In genomic region chr17:76811028-76811427, GRCh38 we compare ENCODE assay signal across 17 cellular contexts. TPM values are rescaled to one million over a fixed set of nuclear protein-coding genes. Genes with fewer than 3 reads are reported as not detected.
"Had no signal": no experiment of that assay in that cellular context is flagged by ENCODE, and none has a peak within 500 bp of the region (broad histone marks: within the 10 kb centered on the region; RNA-seq: fewer than 3 reads in every experiment).

No MANE protein-coding gene starts in this region.

- H3K4me3 ChIP-seq: hepatocyte, skin epidermis, stomach, uterus had no signal

- H3K9me3 ChIP-seq: neutrophil, stomach, uterus had no signal

- H3K4me1 ChIP-seq: stomach, uterus had no signal

- H3K9me3 Mint-ChIP-seq: activated naive CD8-positive, alpha-beta T cell treated with anti-CD3 and anti-CD28 coated beads for 36 hours; activated T-cell treated with anti-CD3 and anti-CD28 coated beads, Interleukin-2, amount 50 U/mL, for 4 hours; dendritic cell treated with granulocyte-macrophage colony-stimulating factor and Interleukin-4, amounts not matched to agents 40 ng/mL and 50 ng/mL, for 4 days; effector memory CD8-positive, alpha-beta T cell had no signal

- DNase-seq: activated CD4-positive, alpha-beta T cell treated with anti-CD3 and anti-CD28 coated beads, Interleukin-2, amount 50 U/mL, for 48 hours; activated gamma-delta T cell; activated naive CD8-positive, alpha-beta T cell treated with anti-CD3 and anti-CD28 coated beads for 36 hours; activated T-cell treated with anti-CD3 and anti-CD28 coated beads, Interleukin-2, amount 50 U/mL, for 4 hours; cerebellar nuclear complex; effector memory CD8-positive, alpha-beta T cell; kidney; left ventricle myocardium superior; mesendoderm; stimulated activated CD4-positive, alpha-beta T cell treated with anti-CD3 and anti-CD28 coated beads, Interleukin-4, amount 100 ng/mL, for 4 hours; stomach; uterus had no signal

- H3K27ac Mint-ChIP-seq: activated naive CD8-positive, alpha-beta T cell treated with anti-CD3 and anti-CD28 coated beads for 36 hours; dendritic cell treated with granulocyte-macrophage colony-stimulating factor and Interleukin-4, amounts not matched to agents 40 ng/mL and 50 ng/mL, for 4 days had no signal

- H3K4me1 Mint-ChIP-seq: activated naive CD8-positive, alpha-beta T cell treated with anti-CD3 and anti-CD28 coated beads for 36 hours had no signal

- H3K27me3 ChIP-seq: hepatocyte, uterus had no signal

- H3K4me3 Mint-ChIP-seq: activated naive CD8-positive, alpha-beta T cell treated with anti-CD3 and anti-CD28 coated beads for 36 hours; activated T-cell treated with anti-CD3 and anti-CD28 coated beads, Interleukin-2, amount 50 U/mL, for 4 hours; dendritic cell treated with granulocyte-macrophage colony-stimulating factor and Interleukin-4, amounts not matched to agents 40 ng/mL and 50 ng/mL, for 4 days; effector memory CD8-positive, alpha-beta T cell had no signal

- ATAC-seq: activated CD4-positive, CD25-positive, alpha-beta regulatory T cell treated with anti-CD3 and anti-CD28 coated beads, Interleukin-2, amount 50 U/mL, for 24 hours; activated T-cell treated with anti-CD3 and anti-CD28 coated beads, Interleukin-2, amount 50 U/mL, for 4 hours; effector memory CD8-positive, alpha-beta T cell; left ventricle myocardium superior had no signal

- H3K36me3 Mint-ChIP-seq: activated naive CD8-positive, alpha-beta T cell treated with anti-CD3 and anti-CD28 coated beads for 36 hours had no signal

- H3K27me3 Mint-ChIP-seq: activated naive CD8-positive, alpha-beta T cell treated with anti-CD3 and anti-CD28 coated beads for 36 hours had no signal

- H2AFZ ChIP-seq: hepatocyte had no signal

- H3K79me2 ChIP-seq: hepatocyte had no signal

- H3K36me3 ChIP-seq: neutrophil, stomach, uterus had no signal

- H3K4me2 ChIP-seq: hepatocyte had no signal

- H3K27ac ChIP-seq: hepatocyte, neutrophil, skin epidermis, stomach, uterus had no signal

RNA-seq across cellular contexts. Expression of gene MGAT5B, which starts 57.2 kb away (rescaled TPM):
- total RNA-seq: left ventricle myocardium superior had no signal
